In the genomic region with DNA sequence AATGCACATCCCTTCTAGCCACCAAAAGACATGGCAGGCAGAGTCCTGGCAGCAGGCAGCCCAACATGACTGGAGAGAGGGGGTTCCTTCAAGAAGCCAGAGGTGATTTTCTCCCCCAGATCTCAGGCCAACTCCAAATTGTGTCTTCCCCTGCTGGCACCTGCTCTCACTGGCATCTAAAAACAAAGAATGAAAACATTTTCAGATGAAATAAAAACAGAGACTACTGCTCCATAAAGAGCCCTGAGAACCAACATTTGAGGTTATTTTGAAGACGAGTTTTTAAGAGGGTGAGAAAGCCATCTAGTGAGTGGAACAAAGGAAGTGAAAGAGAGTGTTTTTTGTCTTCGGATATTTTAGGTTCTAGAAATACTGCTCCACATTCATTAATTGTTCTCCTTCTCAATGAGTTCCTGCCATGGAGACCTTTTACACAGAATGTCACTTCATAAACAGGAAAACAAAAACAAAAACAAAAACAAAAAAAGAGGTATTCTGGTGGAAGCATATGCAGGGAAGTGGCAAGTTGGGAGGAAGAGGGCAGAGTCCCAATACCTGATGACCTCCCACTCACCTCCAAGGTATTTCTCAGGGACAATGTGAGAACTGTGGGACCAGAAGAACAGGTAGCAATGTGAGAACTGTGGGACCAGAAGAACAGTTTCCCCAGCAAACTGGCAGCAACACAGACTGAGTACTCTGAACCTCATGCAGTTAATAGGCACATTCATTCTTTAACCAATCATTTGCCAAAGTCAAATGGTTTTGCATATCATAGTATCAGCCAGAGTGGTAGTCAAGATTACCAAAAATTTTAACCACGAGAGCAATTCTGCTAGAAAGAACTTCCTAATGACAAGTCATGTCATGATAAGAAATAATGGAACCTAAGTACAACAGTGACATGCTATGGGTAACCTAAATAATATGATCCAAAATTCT, we compare ENCODE assay signal across 12 cellular contexts. TPM values are rescaled to one million over a fixed set of nuclear protein-coding genes. Genes with fewer than 3 reads are reported as not detected.
DNase-seq lines count a peak whose midpoint lies in the region; ATAC-seq, FAIRE-seq and TF ChIP-seq lines count a peak whose summit lies in the region.
"Had no signal": no experiment of that assay in that cellular context is flagged by ENCODE, and none has a peak within 500 bp of the region (broad histone marks: within the 10 kb centered on the region; RNA-seq: fewer than 3 reads in every experiment).

No MANE protein-coding gene starts in this region.

- peak overlapping the region; percentile 72 to 75 for H3K4me3 Mint-ChIP-seq in effector memory CD8-positive, alpha-beta T cell
- H3K4me3 Mint-ChIP-seq: nephron had no signal

- H3K27me3 ChIP-seq in PC-9 (ENCODE audit: insufficient read depth, low read depth) (no peaks in the 10 kb centered on the region), sigmoid colon (no peaks in the 10 kb centered on the region)

- no peak for TF ChIP-seq EP300 in sigmoid colon (IDR thresholded peaks at IDR 0.05)

- TF ChIP-seq CTCF in C4-2B (conservative IDR thresholded peaks at IDR 0.05) (no peak), PC-9 (conservative IDR thresholded peaks at IDR 0.05) (no peak), sigmoid colon (IDR thresholded peaks at IDR 0.05) (no peak)

- peaks cover 5% of the 10 kb centered on the region; the same call in 1 of the 2 replicates for H3K36me3 ChIP-seq in PC-9 (ENCODE audit: low read depth)
- H3K36me3 ChIP-seq in sigmoid colon = peaks cover 0 to 12% (median 10%) of the 10 kb centered on the region in 4 donors

- H3K27ac Mint-ChIP-seq in effector memory CD8-positive, alpha-beta T cell = peak overlapping the region; percentile 94
- H3K27ac Mint-ChIP-seq: nephron had no signal

- intact Hi-C loops in PC-9 (cut with micrococcal nuclease; ENCODE audit: unreplicated experiment) = loop anchor here (1.0 kb wide), 1 partner anchor 17 kb away; no protein-coding TSS in a partner anchor
- intact Hi-C loops in sigmoid colon (cut with DNase I) = no loop called here

- H3K36me3 Mint-ChIP-seq in effector memory CD8-positive, alpha-beta T cell (ENCODE audit: insufficient read depth) = peaks cover 4% of the 10 kb centered on the region

- peaks cover 27% of the 10 kb centered on the region; the same call in 1 of the 2 replicates for H3K79me2 ChIP-seq in PC-9 (ENCODE audit: low read depth)

- peak overlapping the region; percentile 45 for H3K4me2 ChIP-seq in PC-9

- H3K9me3 ChIP-seq in PC-9 (ENCODE audit: insufficient read depth, low read depth) = no peaks in the 10 kb centered on the region
- no peaks in the 10 kb centered on the region for H3K9me3 ChIP-seq in sigmoid colon

- H3K4me1 Mint-ChIP-seq in effector memory CD8-positive, alpha-beta T cell (ENCODE audit: low read depth in 2 of 2) = peaks cover 33 to 62% of the 10 kb centered on the region in 2 donors
- H3K4me1 Mint-ChIP-seq: nephron had no signal

- H2AFZ ChIP-seq in PC-9 = no peak overlapping the region

- ATAC-seq in effector memory CD8-positive, alpha-beta T cell (replicated peaks) = no peak
- ATAC-seq in GM19324 (IDR thresholded peaks at IDR 0.05; ENCODE audit: low FRiP score, unreplicated experiment) (no peak), HG02884 (IDR thresholded peaks at IDR 0.05; ENCODE audit: unreplicated experiment) (no peak), HG02870 (IDR thresholded peaks at IDR 0.05; ENCODE audit: unreplicated experiment) (no peak)
- ATAC-seq: HepG2 had no signal

- 58 to 86% methylated on average over 3 of the region's 3 CpGs for WGBS in sigmoid colon, 2 donors

- H4K20me1 ChIP-seq in PC-9 (ENCODE audit: insufficient read depth) = peaks cover 8% of the 10 kb centered on the region; the same call in 1 of the 2 replicates

- no peaks in the 10 kb centered on the region for H3K9me2 ChIP-seq in PC-9 (ENCODE audit: insufficient read depth)

- TF ChIP-seq POLR2A in sigmoid colon (IDR thresholded peaks at IDR 0.05) = no peak

- DNase-seq in GM18507 (ENCODE audit: extremely low spot score, insufficient read length, low read depth) (no peak), PC-9 (peak; percentile 18 to 81), sigmoid colon (no peak)
- DNase-seq in effector memory CD8-positive, alpha-beta T cell = peak in 1 of 3 experiments; percentile 5
- DNase-seq: stimulated activated CD4-positive, alpha-beta T cell treated with anti-CD3 and anti-CD28 coated beads, Interleukin-4, amount 100 ng/mL, for 1 hour; trophoblast cell had no signal

- CTCF ChIA-PET in PC-9 (lab: Charles Lee) = interaction anchor here (1.1 kb wide), 1 partner anchor 56 kb away, joined by 3 read pairs; no protein-coding TSS in a partner anchor

- peaks cover 51% of the 10 kb centered on the region for H3K4me1 ChIP-seq in PC-9 (replicated peaks; ENCODE audit: insufficient read depth)
- no peaks in the 10 kb centered on the region for H3K4me1 ChIP-seq in sigmoid colon

- POLR2A ChIA-PET in PC-9 (lab: Charles Lee; ENCODE audit: unreplicated experiment) = interaction anchor here (0.7 kb wide), 1 partner anchor 314 kb away, joined by 6 read pairs; the partner anchor contains the start of gene SFPQ

- no peak overlapping the region for H3K4me3 ChIP-seq in PC-9
- no peak overlapping the region for H3K4me3 ChIP-seq in sigmoid colon

- H3K27ac ChIP-seq in C4-2B (peak overlapping the region; percentile 93), PC-9 (peak overlapping the region; percentile 71), sigmoid colon (no peak overlapping the region)

- H3K27me3 Mint-ChIP-seq in effector memory CD8-positive, alpha-beta T cell = no peaks in the 10 kb centered on the region

- BruUV-seq in PC-9 (replicated peaks; lab: Mats Ljungman, UMichigan) = no TSS peak

- H3F3A ChIP-seq in PC-9 (ENCODE audit: insufficient read depth, low read depth) = peaks cover 26% of the 10 kb centered on the region

- no peaks in the 10 kb centered on the region for H3K9me3 Mint-ChIP-seq in effector memory CD8-positive, alpha-beta T cell
- H3K9me3 Mint-ChIP-seq: nephron had no signal

- FAIRE-seq in GM18507 (lab: Jason Lieb, UNC) = peak; percentile 81
- FAIRE-seq: HepG2 had no signal

RNA-seq across cellular contexts. Expression of gene KIAA0319L, which starts 50.0 kb away (rescaled TPM):
- total RNA-seq in PC-9 (2021) (69.1 and 72.0 TPM in 2 replicates), sigmoid colon (10 to 100 TPM; 24.8 to 50.4 (median 34.8) TPM)
- polyA plus RNA-seq in sigmoid colon = 10 to 100 TPM in 2 of 3 donors, 1 to 10 TPM in 1; 8.3 to 36.9 (median 10.2) TPM

RNA-seq across cellular contexts. Expression of gene NCDN, which starts 50.4 kb away (rescaled TPM):
- total RNA-seq in PC-9 (2021) (26.6 and 28.0 TPM in 2 replicates), sigmoid colon (10 to 100 TPM; 11.7 to 26.3 (median 14.3) TPM)
- polyA plus RNA-seq in sigmoid colon = 10 to 100 TPM in 1 of 3 donors, 1 to 10 TPM in 2; 3.6 to 14.3 (median 4.2) TPM

Comparison
In these comparisons a context has a peak if more than half of its experiments do, and no peak if none do; other contexts are left out.
1. H3K27ac ChIP-seq: peak in C4-2B (single experiment) and PC-9 (single experiment); none in sigmoid colon (0 of 4).
2. DNase-seq: peak in PC-9 (2 of 2); none in GM18507 (single experiment) and sigmoid colon (single experiment).